ENCODE assay signal across 1 cellular context in genomic region chr10:119521443-119522204, GRCh38.
TF ChIP-seq lines count a peak whose summit lies in the region.

No MANE protein-coding gene starts in this region.

TF ChIP-seq in GM23338, 12 proteins besides CTCF, POLR2A, EP300 and RAD21 (continued from another document):
- TF ChIP-seq ZNF331 (CRISPR knock-in tag; IDR thresholded peaks at IDR 0.05; ENCODE audit: low read depth) = no peak
